In genomic region chr16:4529085-4530060, GRCh38 we compare ENCODE assay signal across 1 cellular context.
TF ChIP-seq lines count a peak whose summit lies in the region.

No MANE protein-coding gene starts in this region.

TF ChIP-seq in GM12878, 131 proteins besides CTCF, POLR2A, EP300 and RAD21 (continued from another document):
- TF ChIP-seq ZBTB11 (CRISPR knock-in tag; IDR thresholded peaks at IDR 0.05) (no peak), YY1 (IDR thresholded peaks at IDR 0.05; ENCODE audit: low read depth, low read length) (peak; percentile 89), NR2C2 (IDR thresholded peaks at IDR 0.05; ENCODE audit: borderline replicate concordance, control insufficient read depth, insufficient read length, low read depth) (no peak), NRF1 (conservative IDR thresholded peaks at IDR 0.05; ENCODE audit: low read depth, low read length) (no peak), NFYA (IDR thresholded peaks at IDR 0.05; ENCODE audit: borderline replicate concordance, low read depth, low read length) (no peak), ZNF622 (IDR thresholded peaks at IDR 0.05) (no peak), EED (IDR thresholded peaks at IDR 0.05; ENCODE audit: low read depth) (no peak; the same call in 1 of the 2 replicates), PKNOX1 (IDR thresholded peaks at IDR 0.05) (no peak), SKIL (IDR thresholded peaks at IDR 0.05; ENCODE audit: low read depth, poor library complexity, severe bottlenecking) (no peak), WRNIP1 (IDR thresholded peaks at IDR 0.05; ENCODE audit: borderline replicate concordance, low read depth, low read length) (no peak), ZSCAN29 (IDR thresholded peaks at IDR 0.05) (no peak), SIX5 (IDR thresholded peaks at IDR 0.05; ENCODE audit: low read depth, low read length, severe bottlenecking) (no peak), BHLHE40 (IDR thresholded peaks at IDR 0.05; ENCODE audit: borderline replicate concordance in 1 of 2, low read depth in 2 of 2, low read length in 1 of 2) (peak in 1 of 2 experiments; percentile 19; a peak in 1 of 4 replicates), MEF2A (IDR thresholded peaks at IDR 0.05; ENCODE audit: insufficient read depth, low read depth, low read length) (peak; percentile 65; the same call in 1 of the 2 replicates), MXI1 (IDR thresholded peaks at IDR 0.05; ENCODE audit: low read depth, low read length) (no peak), BRCA1 (IDR thresholded peaks at IDR 0.05; ENCODE audit: low read depth, low read length) (no peak), ZNF274 (IDR thresholded peaks at IDR 0.05; ENCODE audit: insufficient read depth, insufficient read length) (no peak), IKZF1 (conservative IDR thresholded peaks at IDR 0.05) (peak; percentile 44; the same call in 1 of the 2 replicates), KAT2A (conservative IDR thresholded peaks at IDR 0.05; ENCODE audit: control insufficient read depth, low read depth, low read length) (no peak), KLF5 (IDR thresholded peaks at IDR 0.05; ENCODE audit: partially characterized antibody) (no peak), HDGF (IDR thresholded peaks at IDR 0.05) (no peak), HDAC2 (IDR thresholded peaks at IDR 0.05) (no peak), ATF7 (IDR thresholded peaks at IDR 0.05; ENCODE audit: low read depth) (no peak), CHD1 (IDR thresholded peaks at IDR 0.05; ENCODE audit: low read depth, low read length) (no peak), SPI1 (IDR thresholded peaks at IDR 0.05; ENCODE audit: borderline replicate concordance, insufficient read depth, low read depth, low read length) (no peak), ZZZ3 (IDR thresholded peaks at IDR 0.05; ENCODE audit: control insufficient read depth, insufficient read length, low read depth) (no peak), RAD51 (IDR thresholded peaks at IDR 0.05) (peak; percentile 25; the same call in 1 of the 2 replicates), CREM (IDR thresholded peaks at IDR 0.05; ENCODE audit: low read depth) (no peak), CBX3 (IDR thresholded peaks at IDR 0.05; ENCODE audit: borderline replicate concordance, low read depth) (no peak), NFXL1 (IDR thresholded peaks at IDR 0.05; ENCODE audit: borderline replicate concordance) (no peak), FOXM1 (IDR thresholded peaks at IDR 0.05; ENCODE audit: low read depth, low read length) (no peak), ATF3 (IDR thresholded peaks at IDR 0.05; ENCODE audit: borderline replicate concordance, extremely low read depth, low read depth, low read length) (no peak)
TF ChIP-seq in GM12878: peak in this region for 15.
